Comparison of ENCODE assay signal across 8 cellular contexts in the genomic region with DNA sequence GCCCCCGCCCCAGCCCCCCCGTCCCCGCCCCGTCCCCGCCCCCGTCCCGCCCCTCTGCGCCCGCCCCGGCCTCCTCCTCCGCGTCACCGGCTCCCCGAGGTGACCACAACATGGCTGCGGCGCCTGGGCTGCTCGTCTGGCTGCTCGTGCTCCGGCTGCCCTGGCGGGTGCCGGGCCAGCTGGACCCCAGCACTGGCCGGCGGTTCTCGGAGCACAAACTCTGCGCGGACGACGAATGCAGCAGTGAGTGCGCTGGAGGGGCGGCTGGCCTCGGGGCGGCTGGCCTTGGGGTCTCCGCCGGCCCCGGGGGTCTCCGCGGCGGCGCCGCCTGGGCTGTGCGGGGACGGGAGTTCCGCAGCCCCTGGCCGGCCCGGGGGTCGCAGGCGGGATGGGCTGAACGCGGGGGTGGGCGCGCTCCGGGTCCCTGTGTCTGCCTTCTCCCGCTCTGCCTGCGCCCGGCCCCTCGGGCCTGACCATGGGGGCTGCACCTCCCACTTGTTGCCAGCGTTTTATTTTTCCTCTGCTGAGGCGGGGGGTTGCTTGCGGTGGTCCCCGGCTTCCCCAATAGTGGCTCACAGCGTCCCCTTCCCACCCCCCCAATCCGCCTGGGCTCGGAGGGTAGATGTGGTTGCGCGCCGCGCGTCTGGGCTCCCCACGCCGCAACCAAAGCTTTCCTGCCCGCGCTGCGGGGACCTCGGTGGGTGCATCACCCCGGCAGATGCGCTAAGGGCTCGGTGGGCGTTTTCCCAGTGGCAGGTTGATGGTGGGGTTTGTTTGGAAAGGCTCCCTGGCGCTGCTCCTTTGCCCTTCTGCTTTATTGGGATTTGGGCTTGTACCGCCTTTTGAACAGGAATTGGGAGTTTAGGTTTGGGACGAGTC. TPM values are rescaled to one million over a fixed set of nuclear protein-coding genes. Genes with fewer than 3 reads are reported as not detected.
DNase-seq lines count a peak whose midpoint lies in the region; ATAC-seq and TF ChIP-seq lines count a peak whose summit lies in the region.

A gene with protein sequence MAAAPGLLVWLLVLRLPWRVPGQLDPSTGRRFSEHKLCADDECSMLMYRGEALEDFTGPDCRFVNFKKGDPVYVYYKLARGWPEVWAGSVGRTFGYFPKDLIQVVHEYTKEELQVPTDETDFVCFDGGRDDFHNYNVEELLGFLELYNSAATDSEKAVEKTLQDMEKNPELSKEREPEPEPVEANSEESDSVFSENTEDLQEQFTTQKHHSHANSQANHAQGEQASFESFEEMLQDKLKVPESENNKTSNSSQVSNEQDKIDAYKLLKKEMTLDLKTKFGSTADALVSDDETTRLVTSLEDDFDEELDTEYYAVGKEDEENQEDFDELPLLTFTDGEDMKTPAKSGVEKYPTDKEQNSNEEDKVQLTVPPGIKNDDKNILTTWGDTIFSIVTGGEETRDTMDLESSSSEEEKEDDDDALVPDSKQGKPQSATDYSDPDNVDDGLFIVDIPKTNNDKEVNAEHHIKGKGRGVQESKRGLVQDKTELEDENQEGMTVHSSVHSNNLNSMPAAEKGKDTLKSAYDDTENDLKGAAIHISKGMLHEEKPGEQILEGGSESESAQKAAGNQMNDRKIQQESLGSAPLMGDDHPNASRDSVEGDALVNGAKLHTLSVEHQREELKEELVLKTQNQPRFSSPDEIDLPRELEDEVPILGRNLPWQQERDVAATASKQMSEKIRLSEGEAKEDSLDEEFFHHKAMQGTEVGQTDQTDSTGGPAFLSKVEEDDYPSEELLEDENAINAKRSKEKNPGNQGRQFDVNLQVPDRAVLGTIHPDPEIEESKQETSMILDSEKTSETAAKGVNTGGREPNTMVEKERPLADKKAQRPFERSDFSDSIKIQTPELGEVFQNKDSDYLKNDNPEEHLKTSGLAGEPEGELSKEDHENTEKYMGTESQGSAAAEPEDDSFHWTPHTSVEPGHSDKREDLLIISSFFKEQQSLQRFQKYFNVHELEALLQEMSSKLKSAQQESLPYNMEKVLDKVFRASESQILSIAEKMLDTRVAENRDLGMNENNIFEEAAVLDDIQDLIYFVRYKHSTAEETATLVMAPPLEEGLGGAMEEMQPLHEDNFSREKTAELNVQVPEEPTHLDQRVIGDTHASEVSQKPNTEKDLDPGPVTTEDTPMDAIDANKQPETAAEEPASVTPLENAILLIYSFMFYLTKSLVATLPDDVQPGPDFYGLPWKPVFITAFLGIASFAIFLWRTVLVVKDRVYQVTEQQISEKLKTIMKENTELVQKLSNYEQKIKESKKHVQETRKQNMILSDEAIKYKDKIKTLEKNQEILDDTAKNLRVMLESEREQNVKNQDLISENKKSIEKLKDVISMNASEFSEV (N-terminal part only) (plus strand): TSS at position 97 of the 879 bp plus-strand sequence. CDS start 14 bp downstream, at position 111.

- ATAC-seq in sciatic nerve, result peak; percentile 78

- H3K4me3 ChIP-seq in H7 (ENCODE audit: insufficient read depth, low read depth, low read length) (peak within 1 kb of the TSS; percentile 78), MG63 (peak within 1 kb of the TSS; percentile 64), astrocyte of the cerebellum (ENCODE audit: low read depth, low read length) (peak within 1 kb of the TSS; percentile 59)

- in situ Hi-C loops in astrocyte of the cerebellum (cut with HindIII; ENCODE audit: low sequenced_read_pairs), result no loop called here

- H3K36me3 ChIP-seq in H7 (replicated peaks; ENCODE audit: control insufficient read depth, insufficient read depth, low read length) (peaks cover 3% of the 10 kb centered on the region), MG63 (peaks cover 7% of the 10 kb centered on the region; the same call in 1 of the 2 replicates)

- no peak for TF ChIP-seq CTCF in GM10266 (IDR thresholded peaks at IDR 0.05; ENCODE audit: control insufficient read depth, insufficient read depth, low read depth, missing control alignments)
- no peak for TF ChIP-seq CTCF in astrocyte of the cerebellum (IDR thresholded peaks at IDR 0.05; ENCODE audit: low read depth, low read length, missing control alignments)

- H3K27me3 ChIP-seq in H7 (ENCODE audit: control insufficient read depth, insufficient read depth, low read length) (peaks cover 12% of the 10 kb centered on the region; the same call in 1 of the 2 replicates), MG63 (peaks cover 8% of the 10 kb centered on the region)

- DNase-seq in GM10266 (ENCODE audit: extremely low spot score) (peak; percentile 96), H7 (peak; percentile 95), MG63 (peak; percentile 80), astrocyte of the cerebellum (ENCODE audit: low read depth) (no peak), hypothalamus (lab: John Stamatoyannopoulos, UW) (peak in 48 of 51 donors; percentile 34 to 96 (median 83)), sciatic nerve (ENCODE audit: low spot score) (peak; percentile 92), T1000 (lab: John Stamatoyannopoulos, UW) (no peak)

- intact Hi-C loops in T-helper 2 cell treated with Interferon-gamma antibody and Interleukin-4, amounts not matched to agents 100 ng/mL and 5 ng/mL, for 36 hours (cut with micrococcal nuclease), result loop anchor here (1.0 to 5.0 kb wide), 3 partner anchors 17 to 151 kb away; no protein-coding TSS in a partner anchor
- intact Hi-C loops in sciatic nerve (cut with DNase I), result no loop called here

- H3K9me3 ChIP-seq in MG63, result no peaks in the 10 kb centered on the region

RNA-seq across cellular contexts. Expression of the gene that starts here (rescaled TPM):
- 52.5 and 75.7 TPM in 2 replicates for total RNA-seq in H7 (2014; rRNA removed; shearing (Covaris generic))
- total RNA-seq in MG63 (2014; rRNA removed; shearing (Covaris generic); ENCODE audit: low replicate concordance), result 18.2 and 22.4 TPM in 2 replicates
- 51.6 and 52.6 TPM in 2 replicates for total RNA-seq in T-helper 2 cell treated with Interferon-gamma antibody and Interleukin-4, amounts not matched to agents 100 ng/mL and 5 ng/mL, for 36 hours
- 58.1 TPM for total RNA-seq in sciatic nerve

Comparison
In these comparisons a context has a peak if more than half of its experiments do, and no peak if none do; other contexts are left out.
1. DNase-seq: peak in GM10266 (single experiment), H7 (single experiment), MG63 (single experiment), hypothalamus (48 of 51) and sciatic nerve (single experiment); none in astrocyte of the cerebellum (single experiment) and T1000 (single experiment).
2. Peak in every context shown above with its lines, with median percentiles within 50 percentile points of each other: H3K4me3 ChIP-seq.